In the genomic region with DNA sequence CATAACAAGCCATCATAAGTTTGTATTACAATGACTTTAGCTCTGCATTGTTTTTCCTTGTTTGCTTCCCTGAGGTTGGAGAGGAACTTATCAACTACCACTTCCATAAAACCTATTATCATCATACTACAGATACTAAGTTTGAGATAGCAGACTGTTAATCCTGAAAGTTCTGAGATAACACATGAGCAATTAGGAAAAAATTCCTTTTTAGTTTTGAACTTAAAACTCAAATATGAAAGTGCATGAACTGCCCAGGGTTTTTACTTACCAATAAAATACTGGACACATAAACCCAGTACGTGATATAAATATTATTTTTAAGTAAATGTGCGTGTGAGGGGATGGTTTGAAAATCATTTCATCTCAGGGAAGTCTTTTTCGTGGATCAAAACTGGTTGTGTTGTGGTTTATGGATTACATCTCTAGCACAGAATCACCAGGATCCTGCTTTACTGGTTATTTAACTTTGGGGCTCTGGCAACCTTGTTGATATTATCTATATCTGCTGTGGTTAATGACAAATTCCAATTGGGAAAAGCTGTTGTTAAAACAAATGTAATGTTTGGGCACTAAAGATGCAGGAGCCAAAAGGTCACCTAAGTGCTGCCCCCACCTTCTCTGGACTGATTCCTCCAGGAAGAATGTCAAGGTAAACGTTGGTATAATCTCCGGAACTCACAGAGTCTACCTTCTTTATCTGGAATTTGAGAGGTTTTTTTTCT, we compare ENCODE assay signal across 38 cellular contexts. TPM values are rescaled to one million over a fixed set of nuclear protein-coding genes. Genes with fewer than 3 reads are reported as not detected.
"Had no signal": no experiment of that assay in that cellular context is flagged by ENCODE, and none has a peak within 500 bp of the region (broad histone marks: within the 10 kb centered on the region; RNA-seq: fewer than 3 reads in every experiment).

No MANE protein-coding gene starts in this region.

- H3K79me2 ChIP-seq: parathyroid adenoma had no signal

- FAIRE-seq: endothelial cell of umbilical vein, TTC549 had no signal

- H3K4me1 ChIP-seq: parathyroid adenoma had no signal

- H3K9me3 Mint-ChIP-seq: activated CD4-positive, alpha-beta memory T cell treated with anti-CD3 and anti-CD28 coated beads for 36 hours; activated CD4-positive, alpha-beta T cell treated with anti-CD3 and anti-CD28 coated beads, Interleukin-2, amount 10 ng/mL, durations not matched to agents 24 days and 14 days; activated naive CD4-positive, alpha-beta T cell treated with anti-CD3 and anti-CD28 coated beads, Interleukin-2, amount 10 ng/mL, durations not matched to agents 7 days and 5 days; activated naive CD8-positive, alpha-beta T cell treated with anti-CD3 and anti-CD28 coated beads, Interleukin-2, amount 10 ng/mL, durations not matched to agents 7 days and 5 days; activated T-helper 1 cell treated with anti-CD3 and anti-CD28 coated beads, Interleukin-12 subunit alpha, Interleukin-12 subunit beta, Interleukin-2, Interleukin-4 antibody, amounts not matched to agents 30 ng/mL and 10 ng/mL and 1 ng/mL, durations not matched to agents 14 hours and 24 hours and 36 hours; nephron progenitor cell; T-helper 1 cell treated with Interleukin-12 subunit alpha and Interleukin-12 subunit beta and Interleukin-4 antibody, amounts not matched to agents 30 μg/mL and 1 μg/mL, for 36 hours had no signal

- H3K27ac ChIP-seq: ascending aorta, brain microvascular endothelial cell, lower lobe of right lung, parathyroid adenoma, right atrium auricular region, tibial nerve, uterus, WERI-Rb-1 had no signal

- H3K4me3 Mint-ChIP-seq: activated CD4-positive, alpha-beta memory T cell treated with anti-CD3 and anti-CD28 coated beads for 36 hours; activated CD4-positive, alpha-beta T cell treated with anti-CD3 and anti-CD28 coated beads, Interleukin-2, amount 10 ng/mL, durations not matched to agents 24 days and 14 days; activated naive CD4-positive, alpha-beta T cell treated with anti-CD3 and anti-CD28 coated beads, Interleukin-2, amount 10 ng/mL, durations not matched to agents 7 days and 5 days; activated naive CD8-positive, alpha-beta T cell treated with anti-CD3 and anti-CD28 coated beads, Interleukin-2, amount 10 ng/mL, durations not matched to agents 7 days and 5 days; activated T-helper 1 cell treated with anti-CD3 and anti-CD28 coated beads, Interleukin-12 subunit alpha, Interleukin-12 subunit beta, Interleukin-2, Interleukin-4 antibody, amounts not matched to agents 30 ng/mL and 10 ng/mL and 1 ng/mL, durations not matched to agents 14 hours and 24 hours and 36 hours; immature natural killer cell; nephron progenitor cell; T-helper 1 cell treated with Interleukin-12 subunit alpha and Interleukin-12 subunit beta and Interleukin-4 antibody, amounts not matched to agents 30 μg/mL and 1 μg/mL, for 36 hours had no signal

- H3K27ac Mint-ChIP-seq: activated CD4-positive, alpha-beta memory T cell treated with anti-CD3 and anti-CD28 coated beads for 36 hours; activated CD4-positive, alpha-beta T cell treated with anti-CD3 and anti-CD28 coated beads, Interleukin-2, amount 10 ng/mL, durations not matched to agents 24 days and 14 days; activated naive CD4-positive, alpha-beta T cell treated with anti-CD3 and anti-CD28 coated beads, Interleukin-2, amount 10 ng/mL, durations not matched to agents 7 days and 5 days; activated naive CD8-positive, alpha-beta T cell treated with anti-CD3 and anti-CD28 coated beads, Interleukin-2, amount 10 ng/mL, durations not matched to agents 7 days and 5 days; activated T-helper 1 cell treated with anti-CD3 and anti-CD28 coated beads, Interleukin-12 subunit alpha, Interleukin-12 subunit beta, Interleukin-2, Interleukin-4 antibody, amounts not matched to agents 30 ng/mL and 10 ng/mL and 1 ng/mL, durations not matched to agents 14 hours and 24 hours and 36 hours; immature natural killer cell; nephron progenitor cell; T-helper 1 cell treated with Interleukin-12 subunit alpha and Interleukin-12 subunit beta and Interleukin-4 antibody, amounts not matched to agents 30 μg/mL and 1 μg/mL, for 36 hours had no signal

- H3K36me3 ChIP-seq: ascending aorta, brain microvascular endothelial cell, lower lobe of right lung, right atrium auricular region, tibial nerve, uterus, WERI-Rb-1 had no signal

- H3K9me3 ChIP-seq: ascending aorta, lower lobe of right lung, right atrium auricular region, tibial nerve, uterus had no signal

- H3K9ac ChIP-seq: parathyroid adenoma had no signal

- H3K36me3 Mint-ChIP-seq: activated CD4-positive, alpha-beta memory T cell treated with anti-CD3 and anti-CD28 coated beads for 36 hours; activated naive CD8-positive, alpha-beta T cell treated with anti-CD3 and anti-CD28 coated beads, Interleukin-2, amount 10 ng/mL, durations not matched to agents 7 days and 5 days; immature natural killer cell had no signal

- ATAC-seq: activated CD4-positive, CD25-positive, alpha-beta regulatory T cell treated with anti-CD3 and anti-CD28 coated beads, Interleukin-2, amount 50 U/mL, for 24 hours; left lobe of liver; lower lobe of right lung had no signal

- DNase-seq: activated CD4-positive, alpha-beta memory T cell treated with anti-CD3 and anti-CD28 coated beads for 36 hours; activated CD4-positive, alpha-beta T cell treated with anti-CD3 and anti-CD28 coated beads, Interleukin-2, amount 10 ng/mL, durations not matched to agents 24 days and 14 days; activated CD8-positive, alpha-beta memory T cell treated with anti-CD3 and anti-CD28 coated beads, Interleukin-2, amount 50 U/mL, for 4 hours; activated effector memory CD4-positive, alpha-beta T cell treated with anti-CD3 and anti-CD28 coated beads, Interleukin-2, amount 50 U/mL, for 16 hours; activated naive CD4-positive, alpha-beta T cell treated with anti-CD3 and anti-CD28 coated beads, Interleukin-2, amount 10 ng/mL, durations not matched to agents 7 days and 5 days; activated naive CD8-positive, alpha-beta T cell treated with anti-CD3 and anti-CD28 coated beads, Interleukin-2, amount 10 ng/mL, durations not matched to agents 7 days and 5 days; activated T-cell treated with anti-CD3 and anti-CD28 coated beads, Interleukin-2, amount 50 U/mL, for 1 hour; brain microvascular endothelial cell; hypothalamus; immature natural killer cell; kidney glomerular epithelial cell; lower lobe of right lung; mesenchymal stem cell; nephron progenitor cell; stimulated activated naive CD4-positive, alpha-beta T cell treated with Interleukin-2 at 50 U/mL for 16 hours; SW 1271; T-helper 9 cell; uterus; WERI-Rb-1 had no signal

- H3K4me3 ChIP-seq: ascending aorta, lower lobe of right lung, right atrium auricular region, tibial nerve, uterus had no signal

- H2AFZ ChIP-seq: parathyroid adenoma had no signal

RNA-seq across cellular contexts. Expression of a gene that starts 12.4 kb away (rescaled TPM):
- total RNA-seq: activated CD4-positive, alpha-beta memory T cell treated with anti-CD3 and anti-CD28 coated beads for 36 hours; activated CD4-positive, alpha-beta T cell treated with anti-CD3 and anti-CD28 coated beads, Interleukin-2, amount 10 ng/mL, durations not matched to agents 24 days and 14 days; activated CD8-positive, alpha-beta memory T cell treated with anti-CD3 and anti-CD28 coated beads for 36 hours; activated naive CD8-positive, alpha-beta T cell treated with anti-CD3 and anti-CD28 coated beads, Interleukin-2, amount 10 ng/mL, durations not matched to agents 7 days and 5 days; activated T-helper 1 cell treated with anti-CD3 and anti-CD28 coated beads, Interleukin-12 subunit alpha, Interleukin-12 subunit beta, Interleukin-2, Interleukin-4 antibody, amounts not matched to agents 30 ng/mL and 10 ng/mL and 1 ng/mL, durations not matched to agents 14 hours and 24 hours and 36 hours; ascending aorta; cardiac septum; cerebellum; endothelial cell of umbilical vein; fibroblast of lung; fibroblast of villous mesenchyme; left lobe of liver; lower lobe of right lung; mononuclear cell; pulmonary artery endothelial cell; right atrium auricular region; temporal lobe; tibial nerve had no signal
- polyA plus RNA-seq: endothelial cell of umbilical vein, fibroblast of lung, immature natural killer cell had no signal

RNA-seq across cellular contexts. Expression of a gene that starts 31.8 kb away (rescaled TPM):
- total RNA-seq: activated CD4-positive, alpha-beta memory T cell treated with anti-CD3 and anti-CD28 coated beads for 36 hours; activated CD4-positive, alpha-beta T cell treated with anti-CD3 and anti-CD28 coated beads, Interleukin-2, amount 10 ng/mL, durations not matched to agents 24 days and 14 days; activated CD8-positive, alpha-beta memory T cell treated with anti-CD3 and anti-CD28 coated beads for 36 hours; activated naive CD8-positive, alpha-beta T cell treated with anti-CD3 and anti-CD28 coated beads, Interleukin-2, amount 10 ng/mL, durations not matched to agents 7 days and 5 days; activated T-helper 1 cell treated with anti-CD3 and anti-CD28 coated beads, Interleukin-12 subunit alpha, Interleukin-12 subunit beta, Interleukin-2, Interleukin-4 antibody, amounts not matched to agents 30 ng/mL and 10 ng/mL and 1 ng/mL, durations not matched to agents 14 hours and 24 hours and 36 hours; ascending aorta; cardiac septum; cerebellum; endothelial cell of umbilical vein; fibroblast of lung; fibroblast of villous mesenchyme; left lobe of liver; lower lobe of right lung; mononuclear cell; pulmonary artery endothelial cell; right atrium auricular region; temporal lobe; tibial nerve; uterus had no signal
- polyA plus RNA-seq: endothelial cell of umbilical vein, esophagus, fibroblast of lung, immature natural killer cell had no signal

RNA-seq across cellular contexts. Expression of a gene that starts 36.9 kb away (rescaled TPM):
- total RNA-seq: activated CD4-positive, alpha-beta memory T cell treated with anti-CD3 and anti-CD28 coated beads for 36 hours; activated CD4-positive, alpha-beta T cell treated with anti-CD3 and anti-CD28 coated beads, Interleukin-2, amount 10 ng/mL, durations not matched to agents 24 days and 14 days; activated CD8-positive, alpha-beta memory T cell treated with anti-CD3 and anti-CD28 coated beads for 36 hours; activated naive CD8-positive, alpha-beta T cell treated with anti-CD3 and anti-CD28 coated beads, Interleukin-2, amount 10 ng/mL, durations not matched to agents 7 days and 5 days; activated T-helper 1 cell treated with anti-CD3 and anti-CD28 coated beads, Interleukin-12 subunit alpha, Interleukin-12 subunit beta, Interleukin-2, Interleukin-4 antibody, amounts not matched to agents 30 ng/mL and 10 ng/mL and 1 ng/mL, durations not matched to agents 14 hours and 24 hours and 36 hours; ascending aorta; cardiac septum; cerebellum; endothelial cell of umbilical vein; fibroblast of lung; fibroblast of villous mesenchyme; lower lobe of right lung; mononuclear cell; pulmonary artery endothelial cell; right atrium auricular region; temporal lobe; uterus had no signal
- polyA plus RNA-seq: endothelial cell of umbilical vein, esophagus, fibroblast of lung, immature natural killer cell had no signal
